In the genomic region with DNA sequence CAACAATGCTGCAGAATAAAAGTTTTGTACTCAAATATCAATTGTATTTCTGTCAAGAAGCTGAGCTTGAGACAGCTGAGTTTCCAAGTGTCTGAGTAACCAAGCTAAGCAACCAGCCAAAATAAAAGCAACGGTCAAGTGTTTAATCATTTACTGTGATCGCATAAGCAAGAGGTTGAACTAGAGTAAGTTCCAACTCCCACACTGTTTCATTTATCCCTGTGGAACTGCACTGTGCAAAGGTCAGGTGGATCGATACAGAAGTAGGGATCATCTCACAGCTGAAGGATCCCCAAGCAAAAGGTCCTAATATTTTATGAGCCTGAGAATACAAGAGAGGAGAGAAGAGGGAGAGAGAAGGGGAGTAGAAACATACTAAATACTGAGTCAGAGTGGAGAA, we compare ENCODE assay signal across 31 cellular contexts. TPM values are rescaled to one million over a fixed set of nuclear protein-coding genes. Genes with fewer than 3 reads are reported as not detected.
"Had no signal": no experiment of that assay in that cellular context is flagged by ENCODE, and none has a peak within 500 bp of the region (broad histone marks: within the 10 kb centered on the region; RNA-seq: fewer than 3 reads in every experiment).

No MANE protein-coding gene starts in this region.

- ATAC-seq: naive thymus-derived CD4-positive, alpha-beta T cell; natural killer cell; psoas muscle; right cardiac atrium; sciatic nerve; stimulated activated effector memory CD8-positive, alpha-beta T cell treated with anti-CD3 and anti-CD28 coated beads, Interleukin-12 subunit alpha, Interleukin-12 subunit beta, amount 100 ng/mL, for 72 hours; stimulated activated naive B cell treated with anti-CD40 and anti-IgM and Interleukin-4, amounts not matched to agents 10 μg/mL and 1 μg/mL and 100 μg/mL, for 72 hours; upper lobe of right lung had no signal

- H3K4me1 ChIP-seq: neural progenitor cell, parathyroid adenoma, psoas muscle, stomach, testis, tibial artery, transverse colon, upper lobe of right lung, uterus had no signal

- DNase-seq: naive thymus-derived CD4-positive, alpha-beta T cell; natural killer cell; occipital lobe; ovary; posterior cingulate gyrus; psoas muscle; right cardiac atrium; stimulated activated CD4-positive, alpha-beta T cell treated with anti-CD3 and anti-CD28 coated beads, Interleukin-15, amount 100 ng/mL, for 24 hours; stimulated activated CD4-positive, alpha-beta T cell treated with anti-CD3 and anti-CD28 coated beads, Interleukin-2, amount 100 ng/mL, for 24 hours; stimulated activated CD4-positive, alpha-beta T cell treated with anti-CD3 and anti-CD28 coated beads, Interleukin-2, amount 100 ng/mL, for 48 hours; stimulated activated CD4-positive, alpha-beta T cell treated with anti-CD3 and anti-CD28 coated beads, Interleukin-4, amount 100 ng/mL, for 24 hours; stimulated activated naive B cell treated with anti-CD40 and anti-IgM and Interleukin-4, amounts not matched to agents 10 μg/mL and 1 μg/mL and 100 μg/mL, for 72 hours; stimulated activated naive CD4-positive, alpha-beta T cell treated with Interleukin-2 at 50 U/mL for 16 hours; stomach; testis; tibial artery; transverse colon; upper lobe of right lung; uterus had no signal

- H3K9me3 ChIP-seq: testis had no signal

- H3K36me3 ChIP-seq: neural progenitor cell, ovary, stomach, tibial artery, transverse colon, upper lobe of right lung, uterus had no signal

- H3K27me3 ChIP-seq: neural progenitor cell, ovary, stomach, testis, tibial artery, transverse colon, upper lobe of right lung, uterus had no signal

- H3K27ac ChIP-seq: neural progenitor cell, ovary, parathyroid adenoma, psoas muscle, skin epidermis, stomach, testis, tibial artery, transverse colon, upper lobe of right lung, uterus had no signal

- H3K4me3 ChIP-seq: neural progenitor cell, ovary, psoas muscle, skin epidermis, stomach, testis, tibial artery, transverse colon, upper lobe of right lung, uterus had no signal

RNA-seq across cellular contexts. Expression of a gene that starts 21.4 kb away (rescaled TPM):
- total RNA-seq: naive thymus-derived CD4-positive, alpha-beta T cell; natural killer cell; occipital lobe; osteoblast; ovary; progenitor cell of endocrine pancreas; psoas muscle; renal cortical epithelial cell; right cardiac atrium; sciatic nerve; stomach; subcutaneous adipose tissue; testis; transverse colon; upper lobe of right lung; urinary bladder; uterus had no signal
- polyA plus RNA-seq: naive thymus-derived CD4-positive, alpha-beta T cell; neural cell; ovary; psoas muscle; right cardiac atrium; stomach; thymus; urinary bladder had no signal

RNA-seq across cellular contexts. Expression of a gene that starts 35.0 kb away (rescaled TPM):
- total RNA-seq: naive thymus-derived CD4-positive, alpha-beta T cell; natural killer cell; occipital lobe; osteoblast; ovary; progenitor cell of endocrine pancreas; psoas muscle; renal cortical epithelial cell; right cardiac atrium; sciatic nerve; stomach; subcutaneous adipose tissue; testis; transverse colon; upper lobe of right lung; urinary bladder; uterus had no signal
- polyA plus RNA-seq: naive thymus-derived CD4-positive, alpha-beta T cell; neural cell; ovary; psoas muscle; right cardiac atrium; stomach; thymus; urinary bladder had no signal

RNA-seq across cellular contexts. Expression of a gene that starts 38.8 kb away (rescaled TPM):
- polyA plus RNA-seq: neural cell had no signal

RNA-seq across cellular contexts. Expression of a gene that starts 51.2 kb away (rescaled TPM):
- polyA plus RNA-seq: neural cell had no signal

RNA-seq across cellular contexts. Expression of a gene that starts 58.3 kb away (rescaled TPM):
- total RNA-seq: naive thymus-derived CD4-positive, alpha-beta T cell; natural killer cell; occipital lobe; osteoblast; ovary; progenitor cell of endocrine pancreas; psoas muscle; renal cortical epithelial cell; right cardiac atrium; sciatic nerve; stomach; subcutaneous adipose tissue; transverse colon; upper lobe of right lung; urinary bladder; uterus had no signal
- polyA plus RNA-seq: naive thymus-derived CD4-positive, alpha-beta T cell; neural cell; ovary; psoas muscle; right cardiac atrium; stomach; thymus; urinary bladder had no signal
